In genomic region chr20:50227506-50227905, GRCh38 we compare ENCODE assay signal across 15 cellular contexts. TPM values are rescaled to one million over a fixed set of nuclear protein-coding genes. Genes with fewer than 3 reads are reported as not detected.
A peak's percentile ranks its signal among the peaks of the same experiment; 100 is the strongest.
DNase-seq lines count a peak whose midpoint lies in the region; ATAC-seq, FAIRE-seq and TF ChIP-seq lines count a peak whose summit lies in the region.
"Had no signal": no experiment of that assay in that cellular context is flagged by ENCODE, and none has a peak within 500 bp of the region (broad histone marks: within the 10 kb centered on the region; RNA-seq: fewer than 3 reads in every experiment).

No MANE protein-coding gene starts in this region.

- intact Hi-C loops in CD14-positive monocyte (cut with micrococcal nuclease), result loop anchor here in 1 of 2 donors (5.0 kb wide), 2 partner anchors 35 to 45 kb away; partner anchors contain the start of gene CEBPB

- peaks cover 0 to 6% (median 5%) of the 10 kb centered on the region in 7 donors for H3K9me3 Mint-ChIP-seq in CD14-positive monocyte
- no peaks in the 10 kb centered on the region for H3K9me3 Mint-ChIP-seq in stimulated activated effector memory CD8-positive, alpha-beta T cell treated with anti-CD3 and anti-CD28 coated beads, Interleukin-12 subunit alpha, Interleukin-12 subunit beta, amount 100 ng/mL, for 72 hours

- H3K4me2 ChIP-seq in GM23248 (ENCODE audit: unreplicated experiment), result no peak overlapping the region

- peak overlapping the region; percentile 91 to 98 (median 96) for H3K27ac Mint-ChIP-seq in CD14-positive monocyte
- H3K27ac Mint-ChIP-seq in stimulated activated effector memory CD8-positive, alpha-beta T cell treated with anti-CD3 and anti-CD28 coated beads, Interleukin-12 subunit alpha, Interleukin-12 subunit beta, amount 100 ng/mL, for 72 hours, result peak overlapping the region; percentile 29
- H3K27ac Mint-ChIP-seq: B cell had no signal

- H4K20me1 ChIP-seq in GM23248 (ENCODE audit: insufficient read depth), result no peaks in the 10 kb centered on the region

- peaks cover 25% of the 10 kb centered on the region for H3F3A ChIP-seq in GM23248 (ENCODE audit: insufficient read depth)

- no peaks in the 10 kb centered on the region for H3K9me2 ChIP-seq in GM23248 (ENCODE audit: insufficient read depth)

- no peaks in the 10 kb centered on the region for H3K9me3 ChIP-seq in GM23248 (ENCODE audit: low read depth)

- H2AFZ ChIP-seq in GM23248, result no peak overlapping the region

- H3K36me3 ChIP-seq in GM23248 (ENCODE audit: low read depth) (no peaks in the 10 kb centered on the region), bronchial epithelial cell (ENCODE audit: control insufficient read depth, insufficient read depth, low read length) (no peaks in the 10 kb centered on the region)

- H3K36me3 Mint-ChIP-seq in CD14-positive monocyte, result peaks cover 0 to 3% of the 10 kb centered on the region in 2 donors
- H3K36me3 Mint-ChIP-seq in stimulated activated effector memory CD8-positive, alpha-beta T cell treated with anti-CD3 and anti-CD28 coated beads, Interleukin-12 subunit alpha, Interleukin-12 subunit beta, amount 100 ng/mL, for 72 hours, result no peaks in the 10 kb centered on the region
- H3K36me3 Mint-ChIP-seq: CD4-positive, alpha-beta memory T cell had no signal

- TF ChIP-seq CTCF in CD14-positive monocyte (IDR thresholded peaks at IDR 0.05) (no peak), bronchial epithelial cell (IDR thresholded peaks at IDR 0.05; ENCODE audit: insufficient read depth, low read length, severe bottlenecking) (no peak)

- H3K4me3 ChIP-seq in GM23248 (no peak overlapping the region), bronchial epithelial cell (ENCODE audit: low read depth, low read length) (no peak overlapping the region)

- H3K27ac ChIP-seq in GM23248, result no peak overlapping the region

- H3K27me3 ChIP-seq in GM23248 (replicated peaks; ENCODE audit: insufficient read depth), result no peaks in the 10 kb centered on the region
- no peaks in the 10 kb centered on the region for H3K27me3 ChIP-seq in bronchial epithelial cell (ENCODE audit: control insufficient read depth, insufficient read depth, low read length)

- DNase-seq in CD14-positive monocyte (ENCODE audit: low spot score), result no peak
- peak; percentile 38 for DNase-seq in GM23248
- DNase-seq in bronchial epithelial cell (ENCODE audit: low read depth), result peak; percentile 43
- no peak for DNase-seq in stimulated activated effector memory CD8-positive, alpha-beta T cell treated with anti-CD3 and anti-CD28 coated beads, Interleukin-12 subunit alpha, Interleukin-12 subunit beta, amount 100 ng/mL, for 72 hours (ENCODE audit: low spot score in 2 of 2)
- DNase-seq in NCI-H446 (lab: John Stamatoyannopoulos, UW), result no peak
- DNase-seq in SHP77 treated with DMSO at 0.1 percent for 48 hours (lab: John Stamatoyannopoulos, UW), result no peak
- no peak for DNase-seq in T1000 (lab: John Stamatoyannopoulos, UW)
- DNase-seq: Calu3; CD4-positive, alpha-beta memory T cell; DMS79; NCI-H1417 treated with DMSO at 0.1 percent for 48 hours; NCI-H1930; NCI-H748 treated with DMSO at 0.1 percent for 48 hours; OCI-M1 had no signal

- in situ Hi-C loops in GM23248 (cut with MboI), result no loop called here

- ATAC-seq in stimulated activated effector memory CD8-positive, alpha-beta T cell treated with anti-CD3 and anti-CD28 coated beads, Interleukin-12 subunit alpha, Interleukin-12 subunit beta, amount 100 ng/mL, for 72 hours, result peak; percentile 84

- H3K9ac ChIP-seq in GM23248, result no peak overlapping the region

- no peak overlapping the region for H3K4me3 Mint-ChIP-seq in CD14-positive monocyte
- H3K4me3 Mint-ChIP-seq in stimulated activated effector memory CD8-positive, alpha-beta T cell treated with anti-CD3 and anti-CD28 coated beads, Interleukin-12 subunit alpha, Interleukin-12 subunit beta, amount 100 ng/mL, for 72 hours, result no peak overlapping the region
- H3K4me3 Mint-ChIP-seq: B cell; CD4-positive, alpha-beta memory T cell had no signal

- H3K4me1 Mint-ChIP-seq in CD14-positive monocyte, result peaks cover 75% of the 10 kb centered on the region
- peaks cover 26% of the 10 kb centered on the region for H3K4me1 Mint-ChIP-seq in stimulated activated effector memory CD8-positive, alpha-beta T cell treated with anti-CD3 and anti-CD28 coated beads, Interleukin-12 subunit alpha, Interleukin-12 subunit beta, amount 100 ng/mL, for 72 hours
- H3K4me1 Mint-ChIP-seq: B cell had no signal

- peaks cover 0 to 1% (median 0%) of the 10 kb centered on the region in 3 donors for H3K27me3 Mint-ChIP-seq in CD14-positive monocyte (ENCODE audit: low read depth in 3 of 3)
- H3K27me3 Mint-ChIP-seq: CD4-positive, alpha-beta memory T cell had no signal

- H3K79me2 ChIP-seq in GM23248 (ENCODE audit: insufficient read depth), result no peaks in the 10 kb centered on the region

- WGBS in GM23248 (ENCODE audit: low coverage in 1 of 2, low lambda C conversion rate in 2 of 2, missing lambda C conversion rate in 2 of 2), 2 experiments, result 87 to 95% methylated on average over 3 of the region's 3 CpGs

- FAIRE-seq in bronchial epithelial cell (lab: Jason Lieb, UNC), result no peak

- peaks cover 36% of the 10 kb centered on the region for H3K4me1 ChIP-seq in GM23248 (ENCODE audit: insufficient read depth)

RNA-seq across cellular contexts. Expression of gene CEBPB, which starts 36.9 kb away (rescaled TPM):
- polyA plus RNA-seq in CD14-positive monocyte (10 to 100 TPM; 52.4 to 80.8 TPM), GM23248 (2016; fragmentation: Nextera tagmentation; extraction: Ambion mirVana) (46.5 and 47.1 TPM in 2 replicates)
- 54.4 and 73.8 TPM in 2 replicates for total RNA-seq in GM23248 (2014; rRNA removed; shearing (Covaris generic))
- total RNA-seq in bronchial epithelial cell, result 71.3 and 118 TPM in 2 replicates

Comparison
In these comparisons a context has a peak if more than half of its experiments do, and no peak if none do; other contexts are left out.
1. DNase-seq: peak in GM23248 (single experiment) and bronchial epithelial cell (single experiment); none in CD14-positive monocyte (single experiment), stimulated activated effector memory CD8-positive, alpha-beta T cell treated with anti-CD3 and anti-CD28 coated beads, Interleukin-12 subunit alpha, Interleukin-12 subunit beta, amount 100 ng/mL, for 72 hours (0 of 2), NCI-H446 (0 of 2), SHP77 treated with DMSO at 0.1 percent for 48 hours (single experiment) and T1000 (single experiment).